ENCODE assay signal across 8 cellular contexts in genomic region chr14:100147181-100147631, GRCh38. TPM values are rescaled to one million over a fixed set of nuclear protein-coding genes. Genes with fewer than 3 reads are reported as not detected.
DNase-seq lines count a peak whose midpoint lies in the region; ATAC-seq lines count a peak whose summit lies in the region.

No MANE protein-coding gene starts in this region.

- H3K4me1 Mint-ChIP-seq in CD8-positive, alpha-beta memory T cell, result peaks cover 18 to 31% (median 22%) of the 10 kb centered on the region in 3 donors

- peak overlapping the region; percentile 28 for H3K4me3 ChIP-seq in CD8-positive, alpha-beta memory T cell (ENCODE audit: low read length)
- H3K4me3 ChIP-seq in MG63, result no peak overlapping the region

- H3K27me3 Mint-ChIP-seq in CD8-positive, alpha-beta memory T cell, result peaks cover 0 to 4% of the 10 kb centered on the region in 2 donors

- POLR2A ChIA-PET in CD8-positive, alpha-beta memory T cell (lab: Charles Lee), result interaction anchor here (0.7 to 1.8 kb wide), 3 partner anchors 9 to 81 kb away, joined by 3 to 9 read pairs (median 3); partner anchors contain the start of gene EVL

- peaks cover 0 to 2% (median 0%) of the 10 kb centered on the region in 5 donors for H3K9me3 Mint-ChIP-seq in CD8-positive, alpha-beta memory T cell

- H3K9me3 ChIP-seq in CD8-positive, alpha-beta memory T cell (ENCODE audit: low read length), result no peaks in the 10 kb centered on the region
- H3K9me3 ChIP-seq in MG63, result no peaks in the 10 kb centered on the region

- intact Hi-C loops in sciatic nerve (cut with DNase I), result no loop called here

- no peaks in the 10 kb centered on the region for H3K27me3 ChIP-seq in CD8-positive, alpha-beta memory T cell (ENCODE audit: insufficient read depth, low read length, poor library complexity, severe bottlenecking)
- H3K27me3 ChIP-seq in MG63, result no peaks in the 10 kb centered on the region

- H3K27ac ChIP-seq in CD8-positive, alpha-beta memory T cell (ENCODE audit: low read depth, low read length), result no peak overlapping the region

- CTCF ChIA-PET in CD8-positive, alpha-beta memory T cell (lab: Charles Lee), result interaction anchor here (2.5 to 2.6 kb wide), 2 partner anchors 9 to 45 kb away, joined by 12 to 15 read pairs; no protein-coding TSS in a partner anchor

- H3K36me3 Mint-ChIP-seq in CD8-positive, alpha-beta memory T cell, result peaks cover 0 to 26% (median 0%) of the 10 kb centered on the region in 3 donors

- ATAC-seq in GM18873 (IDR thresholded peaks at IDR 0.05; ENCODE audit: low FRiP score, unreplicated experiment) (no peak), sciatic nerve (no peak)

- peaks cover 2% of the 10 kb centered on the region for H3K36me3 ChIP-seq in CD8-positive, alpha-beta memory T cell (ENCODE audit: insufficient read depth, low read length)
- no peaks in the 10 kb centered on the region for H3K36me3 ChIP-seq in MG63

- peak; percentile 57 to 88 (median 73) for DNase-seq in CD8-positive, alpha-beta memory T cell
- DNase-seq in NAMALWA (ENCODE audit: low spot score), result peak; percentile 32
- peak; percentile 67 to 76 for DNase-seq in activated T-cell treated with anti-CD3 and anti-CD28 coated beads, Interleukin-2, amount 50 U/mL, for 48 hours
- DNase-seq in stimulated activated CD4-positive, alpha-beta T cell treated with anti-CD3 and anti-CD28 coated beads, Interleukin-12 subunit alpha, Interleukin-12 subunit beta, amount 100 ng/mL, for 24 hours (ENCODE audit: low read depth in 2 of 2), result peak; percentile 32 to 39
- no peak for DNase-seq in MG63
- no peak for DNase-seq in sciatic nerve (ENCODE audit: low spot score)
- DNase-seq in COLO829 (ENCODE audit: low spot score), result no peak

- H3K27ac Mint-ChIP-seq in CD8-positive, alpha-beta memory T cell, result peak overlapping the region in 7 of 8 donors; percentile 76 to 88 (median 84)

- H3K4me1 ChIP-seq in CD8-positive, alpha-beta memory T cell (ENCODE audit: insufficient read depth, low read length), result peaks cover 19% of the 10 kb centered on the region

- H3K4me3 Mint-ChIP-seq in CD8-positive, alpha-beta memory T cell, result peak overlapping the region; percentile 29 to 81 (median 75)

RNA-seq across cellular contexts. Expression of gene DEGS2, which starts 12.2 kb away (rescaled TPM):
- under 1 TPM; 0.35 to 0.42 TPM for total RNA-seq in CD8-positive, alpha-beta memory T cell
- 0.72 TPM for polyA plus RNA-seq in CD8-positive, alpha-beta memory T cell
- total RNA-seq in MG63 (2014; rRNA removed; shearing (Covaris generic); ENCODE audit: low replicate concordance), result not detected in 2 replicates
- 3.4 TPM for total RNA-seq in sciatic nerve

Comparison
In these comparisons a context has a peak if more than half of its experiments do, and no peak if none do; other contexts are left out.
1. DNase-seq: peak in CD8-positive, alpha-beta memory T cell (5 of 5), NAMALWA (single experiment), activated T-cell treated with anti-CD3 and anti-CD28 coated beads, Interleukin-2, amount 50 U/mL, for 48 hours (2 of 2) and stimulated activated CD4-positive, alpha-beta T cell treated with anti-CD3 and anti-CD28 coated beads, Interleukin-12 subunit alpha, Interleukin-12 subunit beta, amount 100 ng/mL, for 24 hours (2 of 2); none in MG63 (single experiment), sciatic nerve (single experiment) and COLO829 (single experiment).